In the genomic region with DNA sequence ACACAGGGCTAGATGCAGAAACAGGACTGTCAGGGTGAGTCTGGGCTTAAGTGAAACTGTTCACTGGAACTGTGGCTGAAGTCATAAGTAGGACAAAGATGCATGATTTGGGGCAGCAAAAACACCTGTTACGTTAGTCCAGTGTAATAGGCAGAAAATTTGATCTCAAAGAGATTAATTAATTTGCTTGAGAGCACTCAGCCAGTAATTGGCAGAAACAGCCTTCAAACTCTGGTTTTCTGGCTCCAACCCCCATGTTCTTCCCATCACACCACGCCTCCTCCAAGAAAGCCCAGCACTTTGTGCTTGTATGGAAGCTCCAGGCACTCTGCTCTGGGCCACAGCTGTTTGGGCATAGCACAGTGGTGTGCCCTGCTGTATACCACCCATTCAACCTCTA, we compare ENCODE assay signal across 28 cellular contexts. TPM values are rescaled to one million over a fixed set of nuclear protein-coding genes. Genes with fewer than 3 reads are reported as not detected.
"Had no signal": no experiment of that assay in that cellular context is flagged by ENCODE, and none has a peak within 500 bp of the region (broad histone marks: within the 10 kb centered on the region; RNA-seq: fewer than 3 reads in every experiment).

No MANE protein-coding gene starts in this region.

- H3K27me3 ChIP-seq: ascending aorta, cardiac muscle cell, colonic mucosa, SJSA1 had no signal

- H3K4me1 ChIP-seq: ascending aorta, colonic mucosa, SJSA1 had no signal

- FAIRE-seq: K562 had no signal

- H3K4me3 ChIP-seq: ascending aorta, cardiac muscle cell, colonic mucosa, K562, SJSA1 had no signal

- DNase-seq: activated CD4-positive, alpha-beta memory T cell treated with anti-CD3 and anti-CD28 coated beads, Interleukin-2, amount 10 ng/mL, durations not matched to agents 7 days and 5 days; activated CD4-positive, alpha-beta T cell treated with anti-CD3 and anti-CD28 coated beads for 1 hour; activated CD4-positive, alpha-beta T cell treated with anti-CD3 and anti-CD28 coated beads for 48 hours; activated CD4-positive, CD25-positive, alpha-beta regulatory T cell; activated CD8-positive, alpha-beta memory T cell treated with anti-CD3 and anti-CD28 coated beads for 24 hours; activated CD8-positive, alpha-beta memory T cell treated with anti-CD3 and anti-CD28 coated beads, Interleukin-2, amount 10 ng/mL, durations not matched to agents 7 days and 5 days; activated CD8-positive, alpha-beta memory T cell treated with anti-CD3 and anti-CD28 coated beads, Interleukin-2, amount 50 U/mL, for 48 hours; activated effector memory CD4-positive, alpha-beta T cell treated with Interleukin-2 at 50 U/mL for 16 hours; activated naive CD4-positive, alpha-beta T cell treated with Interleukin-2 at 50 U/mL for 16 hours; activated naive CD8-positive, alpha-beta T cell treated with anti-CD3 and anti-CD28 coated beads, Interleukin-2, amount 10 ng/mL, durations not matched to agents 7 days and 5 days; activated T-cell treated with anti-CD3 and anti-CD28 coated beads, Interleukin-2, amount 50 U/mL, for 48 hours; amygdala; colonic mucosa; NCI-H1436 treated with DMSO at 0.1 percent for 48 hours; NCI-H1694 treated with DMSO at 0.1 percent for 48 hours; NCI-H2029; NCI-H2171 treated with DMSO at 0.1 percent for 48 hours; NCI-H2227 treated with DMSO at 0.1 percent for 48 hours; NCI-H446; NCI-H510A treated with DMSO at 0.1 percent for 48 hours; RPMI8226; SHP77 treated with DMSO at 0.1 percent for 48 hours; T1000; WERI-Rb-1 had no signal

- H3K27ac ChIP-seq: ascending aorta, cardiac muscle cell, colonic mucosa, SJSA1, WERI-Rb-1 had no signal

- H3K36me3 ChIP-seq: ascending aorta, cardiac muscle cell, colonic mucosa, SJSA1, WERI-Rb-1 had no signal

RNA-seq across cellular contexts. Expression of a gene that starts 54.0 kb away (rescaled TPM):
- polyA plus RNA-seq: cardiac muscle cell, K562 had no signal
